In genomic region chr2:43985359-43985758, GRCh38 we compare ENCODE assay signal across 23 cellular contexts.
DNase-seq lines count a peak whose midpoint lies in the region; ATAC-seq lines count a peak whose summit lies in the region.
"Had no signal": no experiment of that assay in that cellular context is flagged by ENCODE, and none has a peak within 500 bp of the region (broad histone marks: within the 10 kb centered on the region; RNA-seq: fewer than 3 reads in every experiment).

No MANE protein-coding gene starts in this region.

- H3K27me3 ChIP-seq in HUES6 (ENCODE audit: control insufficient read depth, insufficient read depth, low read length) = no peaks in the 10 kb centered on the region
- H3K27me3 ChIP-seq: brain microvascular endothelial cell, colonic mucosa had no signal

- peaks cover 51% of the 10 kb centered on the region for H3K4me1 Mint-ChIP-seq in activated T-cell treated with anti-CD3 and anti-CD28 coated beads, Interleukin-2, amount 50 U/mL, for 24 hours (ENCODE audit: low read depth)
- H3K4me1 Mint-ChIP-seq in activated naive CD8-positive, alpha-beta T cell (ENCODE audit: low read depth) = peaks cover 46% of the 10 kb centered on the region

- ATAC-seq in stimulated activated naive CD8-positive, alpha-beta T cell treated with anti-CD3 and anti-CD28 coated beads, Interleukin-15, Interleukin-2, amounts not matched to agents 100 U/mL and 50 U/mL, for 24 hours = peak; percentile 36
- no peak for ATAC-seq in GM18498 (IDR thresholded peaks at IDR 0.05; ENCODE audit: unreplicated experiment)
- ATAC-seq: GM12878; left colon; naive thymus-derived CD4-positive, alpha-beta T cell; PC-3 had no signal

- H3K4me3 ChIP-seq in HUES6 (ENCODE audit: low read depth, low read length) = no peak overlapping the region
- H3K4me3 ChIP-seq: colonic mucosa, GM12878, GM23248, thoracic aorta had no signal

- no peaks in the 10 kb centered on the region for H3K9me3 ChIP-seq in HUES6 (ENCODE audit: control insufficient read depth, insufficient read depth, low read depth, low read length)
- H3K9me3 ChIP-seq: colonic mucosa, thoracic aorta had no signal

- no peak overlapping the region for H3K9ac ChIP-seq in HUES6 (ENCODE audit: low read length)
- H3K9ac ChIP-seq: GM23248 had no signal

- peaks cover 69% of the 10 kb centered on the region for H3K36me3 ChIP-seq in HUES6 (ENCODE audit: control insufficient read depth, insufficient read depth, low read length)
- H3K36me3 ChIP-seq: colonic mucosa had no signal

- peaks cover 92% of the 10 kb centered on the region for H3K36me3 Mint-ChIP-seq in activated T-cell treated with anti-CD3 and anti-CD28 coated beads, Interleukin-2, amount 50 U/mL, for 24 hours (ENCODE audit: low read depth)
- peaks cover 8% of the 10 kb centered on the region for H3K36me3 Mint-ChIP-seq in activated naive CD8-positive, alpha-beta T cell

- peak overlapping the region; percentile 56 for H3K27ac ChIP-seq in HUES6 (ENCODE audit: low read depth, low read length)
- H3K27ac ChIP-seq: brain microvascular endothelial cell, colonic mucosa, GM23248, thoracic aorta, WERI-Rb-1 had no signal

- no peak for DNase-seq in activated T-cell treated with anti-CD3 and anti-CD28 coated beads, Interleukin-2, amount 50 U/mL, for 24 hours
- DNase-seq in activated T-cell treated with anti-CD3 and anti-CD28 coated beads for 4 hours (no peak), AG08396 (ENCODE audit: low spot score) (no peak)
- DNase-seq in stimulated activated naive CD8-positive, alpha-beta T cell treated with anti-CD3 and anti-CD28 coated beads, Interleukin-15, Interleukin-2, amounts not matched to agents 100 U/mL and 50 U/mL, for 24 hours = no peak
- no peak for DNase-seq in activated CD8-positive, alpha-beta memory T cell treated with anti-CD3 and anti-CD28 coated beads for 24 hours
- DNase-seq: activated CD4-positive, alpha-beta T cell treated with anti-CD3 and anti-CD28 coated beads, Interleukin-2, amount 50 U/mL, for 48 hours; activated T-cell treated with anti-CD3 and anti-CD28 coated beads, Interleukin-2, amount 50 U/mL, for 1 hour; brain microvascular endothelial cell; colonic mucosa; GM23248; left colon; naive thymus-derived CD4-positive, alpha-beta T cell; NCI-H1105 treated with DMSO at 0.1 percent for 48 hours; NCI-H2081; NCI-H748 treated with DMSO at 0.1 percent for 48 hours; PC-3; SIG-M5; WERI-Rb-1 had no signal

- no peaks in the 10 kb centered on the region for H3K9me3 Mint-ChIP-seq in activated T-cell treated with anti-CD3 and anti-CD28 coated beads, Interleukin-2, amount 50 U/mL, for 24 hours
- no peaks in the 10 kb centered on the region for H3K9me3 Mint-ChIP-seq in activated naive CD8-positive, alpha-beta T cell (ENCODE audit: low read depth)
- H3K9me3 Mint-ChIP-seq: naive thymus-derived CD4-positive, alpha-beta T cell had no signal

- H3K27me3 Mint-ChIP-seq in activated T-cell treated with anti-CD3 and anti-CD28 coated beads, Interleukin-2, amount 50 U/mL, for 24 hours = no peaks in the 10 kb centered on the region
- H3K27me3 Mint-ChIP-seq in activated naive CD8-positive, alpha-beta T cell = no peaks in the 10 kb centered on the region
- H3K27me3 Mint-ChIP-seq: naive thymus-derived CD4-positive, alpha-beta T cell had no signal

- no peak overlapping the region for H3K4me3 Mint-ChIP-seq in activated T-cell treated with anti-CD3 and anti-CD28 coated beads, Interleukin-2, amount 50 U/mL, for 24 hours
- no peak overlapping the region for H3K4me3 Mint-ChIP-seq in activated naive CD8-positive, alpha-beta T cell
- H3K4me3 Mint-ChIP-seq: naive thymus-derived CD4-positive, alpha-beta T cell had no signal

- H3K27ac Mint-ChIP-seq in activated T-cell treated with anti-CD3 and anti-CD28 coated beads, Interleukin-2, amount 50 U/mL, for 24 hours = peak overlapping the region; percentile 7
- peak overlapping the region; percentile 59 for H3K27ac Mint-ChIP-seq in activated naive CD8-positive, alpha-beta T cell

- H3K4me1 ChIP-seq in HUES6 (ENCODE audit: control insufficient read depth, insufficient read depth, low read length) = peaks cover 4% of the 10 kb centered on the region; the same call in 1 of the 2 replicates
- H3K4me1 ChIP-seq: colonic mucosa had no signal
